26 cellular contexts compared by ENCODE assay signal in the genomic region with DNA sequence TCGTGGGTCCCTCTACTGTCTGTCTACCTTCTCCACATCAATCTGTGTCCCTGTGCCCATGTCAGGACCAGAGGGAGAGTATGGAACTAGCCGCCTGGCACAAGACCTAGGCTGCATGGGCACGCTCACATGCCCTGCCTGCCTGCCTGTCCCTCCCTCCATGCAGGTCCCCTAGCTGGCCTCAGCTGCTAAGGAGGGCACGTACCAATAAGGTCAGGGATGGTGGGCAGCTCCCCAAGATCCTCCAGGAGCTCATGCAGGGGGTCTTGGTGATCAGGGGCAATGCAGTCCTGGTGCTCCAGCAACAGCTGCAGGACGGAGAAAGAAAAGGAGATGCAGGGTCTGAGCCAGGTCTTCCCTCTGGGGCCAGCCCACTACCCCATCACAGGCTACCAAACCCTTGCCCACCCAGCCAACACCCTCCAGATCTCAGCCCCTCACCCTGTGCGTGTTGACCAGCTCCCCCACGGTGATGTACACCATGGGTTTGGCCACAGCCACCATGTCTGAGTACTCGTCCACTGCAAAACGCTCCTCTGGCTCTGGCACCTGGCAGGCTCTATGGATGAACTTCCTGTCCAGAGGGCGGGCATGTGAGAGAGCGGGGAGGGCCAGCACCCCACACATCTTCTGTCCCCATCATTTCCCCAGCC. TPM values are rescaled to one million over a fixed set of nuclear protein-coding genes. Genes with fewer than 3 reads are reported as not detected.
"Had no signal": no experiment of that assay in that cellular context is flagged by ENCODE, and none has a peak within 500 bp of the region (broad histone marks: within the 10 kb centered on the region; RNA-seq: fewer than 3 reads in every experiment).

No MANE protein-coding gene starts in this region.

- H3K27ac ChIP-seq: coronary artery, epithelial cell of prostate, esophagus squamous epithelium, gastroesophageal sphincter, neural progenitor cell, pancreas, psoas muscle, testis, tibial nerve had no signal

- H3K27me3 Mint-ChIP-seq: stimulated activated memory B cell treated with anti-CD40 and anti-IgM and Interleukin-4, amounts not matched to agents 10 μg/mL and 1 μg/mL and 100 μg/mL, for 72 hours; stimulated activated naive CD8-positive, alpha-beta T cell treated with anti-CD3 and anti-CD28 coated beads, Interleukin-15, amount 100 ng/mL, for 72 hours had no signal

- H3K4me3 Mint-ChIP-seq: mesothelial cell of epicardium; natural killer cell; neural progenitor cell; stimulated activated memory B cell treated with anti-CD40 and anti-IgM and Interleukin-4, amounts not matched to agents 10 μg/mL and 1 μg/mL and 100 μg/mL, for 72 hours; stimulated activated naive CD8-positive, alpha-beta T cell treated with anti-CD3 and anti-CD28 coated beads, Interleukin-15, amount 100 ng/mL, for 72 hours had no signal

- DNase-seq: caudate nucleus; effector memory CD4-positive, alpha-beta T cell; esophagus squamous epithelium; foreskin fibroblast; glutamatergic neuron; islet precursor cell; natural killer cell; occipital lobe; pancreas; psoas muscle; stimulated activated CD4-positive, alpha-beta T cell treated with anti-CD3 and anti-CD28 coated beads, Interleukin-2, amount 100 ng/mL, for 48 hours; stimulated activated CD8-positive, alpha-beta memory T cell treated with anti-CD3 and anti-CD28 coated beads, Interleukin-4, amount 100 ng/mL, for 48 hours; stimulated activated naive CD8-positive, alpha-beta T cell treated with anti-CD3 and anti-CD28 coated beads, Interleukin-15, amount 100 ng/mL, for 72 hours; testis had no signal

- H3K36me3 ChIP-seq: gastroesophageal sphincter, neural progenitor cell, pancreas, tibial nerve had no signal

- H3K4me1 Mint-ChIP-seq: mesothelial cell of epicardium; neural progenitor cell; stimulated activated memory B cell treated with anti-CD40 and anti-IgM and Interleukin-4, amounts not matched to agents 10 μg/mL and 1 μg/mL and 100 μg/mL, for 72 hours had no signal

- ATAC-seq: gastroesophageal sphincter; left lobe of liver; natural killer cell; pancreas; psoas muscle; stimulated activated memory B cell treated with anti-CD40 and anti-IgM and Interleukin-4, amounts not matched to agents 10 μg/mL and 1 μg/mL and 100 μg/mL, for 72 hours; stimulated activated naive CD8-positive, alpha-beta T cell treated with anti-CD3 and anti-CD28 coated beads, Interleukin-15, amount 100 ng/mL, for 72 hours had no signal

- H3K27me3 ChIP-seq: esophagus squamous epithelium, gastroesophageal sphincter, neural progenitor cell, pancreas, testis, tibial nerve had no signal

- H3K9me3 ChIP-seq: esophagus squamous epithelium, gastroesophageal sphincter, pancreas, psoas muscle, testis, tibial nerve had no signal

- H3K27ac Mint-ChIP-seq: mesothelial cell of epicardium; neural progenitor cell; stimulated activated memory B cell treated with anti-CD40 and anti-IgM and Interleukin-4, amounts not matched to agents 10 μg/mL and 1 μg/mL and 100 μg/mL, for 72 hours had no signal

- H3K4me3 ChIP-seq: coronary artery, esophagus squamous epithelium, gastroesophageal sphincter, neural progenitor cell, pancreas, psoas muscle, smooth muscle cell, testis, tibial nerve had no signal

- H3K36me3 Mint-ChIP-seq: natural killer cell; stimulated activated memory B cell treated with anti-CD40 and anti-IgM and Interleukin-4, amounts not matched to agents 10 μg/mL and 1 μg/mL and 100 μg/mL, for 72 hours had no signal

- H3K9me3 Mint-ChIP-seq: mesothelial cell of epicardium; natural killer cell; neural progenitor cell; stimulated activated memory B cell treated with anti-CD40 and anti-IgM and Interleukin-4, amounts not matched to agents 10 μg/mL and 1 μg/mL and 100 μg/mL, for 72 hours; stimulated activated naive CD8-positive, alpha-beta T cell treated with anti-CD3 and anti-CD28 coated beads, Interleukin-15, amount 100 ng/mL, for 72 hours had no signal

- H3K4me1 ChIP-seq: esophagus squamous epithelium, gastroesophageal sphincter, neural progenitor cell, pancreas, testis, tibial nerve had no signal

RNA-seq across cellular contexts. Expression of gene TTC24, which starts 45.8 kb away (rescaled TPM):
- total RNA-seq: cerebellum, esophagus squamous epithelium, gastroesophageal sphincter, left lobe of liver, mesothelial cell of epicardium, occipital lobe, pancreas, smooth muscle cell, subcutaneous adipose tissue, testis, tibial nerve, urinary bladder had no signal
- polyA plus RNA-seq: pancreas, smooth muscle cell had no signal
